Comparison of ENCODE assay signal across 2 cellular contexts in genomic region chr3:12300137-12300536, GRCh38.
TF ChIP-seq lines count a peak whose summit lies in the region.

No MANE protein-coding gene starts in this region.

TF ChIP-seq in A549, 52 proteins besides CTCF, POLR2A, EP300 and RAD21 (continued from another document):
- TF ChIP-seq, protein P1, sequence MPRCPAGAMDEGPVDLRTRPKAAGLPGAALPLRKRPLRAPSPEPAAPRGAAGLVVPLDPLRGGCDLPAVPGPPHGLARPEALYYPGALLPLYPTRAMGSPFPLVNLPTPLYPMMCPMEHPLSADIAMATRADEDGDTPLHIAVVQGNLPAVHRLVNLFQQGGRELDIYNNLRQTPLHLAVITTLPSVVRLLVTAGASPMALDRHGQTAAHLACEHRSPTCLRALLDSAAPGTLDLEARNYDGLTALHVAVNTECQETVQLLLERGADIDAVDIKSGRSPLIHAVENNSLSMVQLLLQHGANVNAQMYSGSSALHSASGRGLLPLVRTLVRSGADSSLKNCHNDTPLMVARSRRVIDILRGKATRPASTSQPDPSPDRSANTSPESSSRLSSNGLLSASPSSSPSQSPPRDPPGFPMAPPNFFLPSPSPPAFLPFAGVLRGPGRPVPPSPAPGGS (IDR thresholded peaks at IDR 0.05) = no peak
- TF ChIP-seq CEBPB (IDR thresholded peaks at IDR 0.05) (peak in 1 of 2 experiments; percentile 37; a peak in 1 of 4 replicates), FOSL2 (IDR thresholded peaks at IDR 0.05) (no peak), FOSL2 (CRISPR knock-in tag; IDR thresholded peaks at IDR 0.05) (peak; percentile 82), NR3C1 (IDR thresholded peaks at IDR 0.05) (no peak), POLR2AphosphoS2 (conservative IDR thresholded peaks at IDR 0.05; ENCODE audit: low read length) (no peak), ESRRA (IDR thresholded peaks at IDR 0.05; ENCODE audit: borderline replicate concordance, low read length) (no peak), RARB (CRISPR knock-in tag; IDR thresholded peaks at IDR 0.05) (no peak), ATOH8 (CRISPR knock-in tag; IDR thresholded peaks at IDR 0.05; ENCODE audit: low read depth) (no peak), HOXB5 (CRISPR knock-in tag; IDR thresholded peaks at IDR 0.05) (no peak), REST (IDR thresholded peaks at IDR 0.05) (no peak), HDAC2 (IDR thresholded peaks at IDR 0.05) (no peak), MAFK (IDR thresholded peaks at IDR 0.05; ENCODE audit: partially characterized antibody) (no peak), EHF (CRISPR knock-in tag; IDR thresholded peaks at IDR 0.05) (no peak), RFX5 (IDR thresholded peaks at IDR 0.05) (no peak), JUNB (IDR thresholded peaks at IDR 0.05) (0 out of 2 replicates have a peak, but pooled peaks have one; percentile 42), USF2 (IDR thresholded peaks at IDR 0.05) (no peak), SMC3 (IDR thresholded peaks at IDR 0.05) (no peak)
- TF ChIP-seq, protein P2, sequence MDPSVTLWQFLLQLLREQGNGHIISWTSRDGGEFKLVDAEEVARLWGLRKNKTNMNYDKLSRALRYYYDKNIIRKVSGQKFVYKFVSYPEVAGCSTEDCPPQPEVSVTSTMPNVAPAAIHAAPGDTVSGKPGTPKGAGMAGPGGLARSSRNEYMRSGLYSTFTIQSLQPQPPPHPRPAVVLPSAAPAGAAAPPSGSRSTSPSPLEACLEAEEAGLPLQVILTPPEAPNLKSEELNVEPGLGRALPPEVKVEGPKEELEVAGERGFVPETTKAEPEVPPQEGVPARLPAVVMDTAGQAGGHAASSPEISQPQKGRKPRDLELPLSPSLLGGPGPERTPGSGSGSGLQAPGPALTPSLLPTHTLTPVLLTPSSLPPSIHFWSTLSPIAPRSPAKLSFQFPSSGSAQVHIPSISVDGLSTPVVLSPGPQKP (IDR thresholded peaks at IDR 0.05; ENCODE audit: low read depth, low read length) = no peak
- TF ChIP-seq, protein P3, sequence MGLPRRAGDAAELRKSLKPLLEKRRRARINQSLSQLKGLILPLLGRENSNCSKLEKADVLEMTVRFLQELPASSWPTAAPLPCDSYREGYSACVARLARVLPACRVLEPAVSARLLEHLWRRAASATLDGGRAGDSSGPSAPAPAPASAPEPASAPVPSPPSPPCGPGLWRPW (IDR thresholded peaks at IDR 0.05) = no peak
- TF ChIP-seq, protein P4, sequence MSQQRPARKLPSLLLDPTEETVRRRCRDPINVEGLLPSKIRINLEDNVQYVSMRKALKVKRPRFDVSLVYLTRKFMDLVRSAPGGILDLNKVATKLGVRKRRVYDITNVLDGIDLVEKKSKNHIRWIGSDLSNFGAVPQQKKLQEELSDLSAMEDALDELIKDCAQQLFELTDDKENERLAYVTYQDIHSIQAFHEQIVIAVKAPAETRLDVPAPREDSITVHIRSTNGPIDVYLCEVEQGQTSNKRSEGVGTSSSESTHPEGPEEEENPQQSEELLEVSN (IDR thresholded peaks at IDR 0.05; ENCODE audit: borderline replicate concordance, low read depth) = no peak

TF ChIP-seq in HCT116, 20 proteins besides CTCF, POLR2A, EP300 and RAD21 (continued from another document):
- peak; percentile 75 for TF ChIP-seq JUND (IDR thresholded peaks at IDR 0.05)
- TF ChIP-seq POLR2AphosphoS5 (IDR thresholded peaks at IDR 0.05; ENCODE audit: low read depth, low read length) = no peak
TF ChIP-seq in HCT116: peak in this region for 7.
